1 cellular context compared by ENCODE assay signal in genomic region chr20:43514062-43514971, GRCh38.
TF ChIP-seq lines count a peak whose summit lies in the region.

No MANE protein-coding gene starts in this region.

TF ChIP-seq in SK-N-SH, 30 proteins besides CTCF, POLR2A, EP300 and RAD21 (continued from another document):
- TF ChIP-seq IRF3 (IDR thresholded peaks at IDR 0.05; ENCODE audit: low read depth, low read length) (no peak), GATA2 (CRISPR knock-in tag; IDR thresholded peaks at IDR 0.05) (no peak), FOXM1 (IDR thresholded peaks at IDR 0.05; ENCODE audit: low read depth) (no peak), POLR2AphosphoS5 (IDR thresholded peaks at IDR 0.05; ENCODE audit: low read depth, low read length) (peak; percentile 22; the same call in 1 of the 2 replicates), NFIC (IDR thresholded peaks at IDR 0.05; ENCODE audit: borderline replicate concordance) (no peak), TAF1 (IDR thresholded peaks at IDR 0.05; ENCODE audit: borderline replicate concordance, low read depth, low read length) (no peak), ZBTB33 (IDR thresholded peaks at IDR 0.05; ENCODE audit: borderline replicate concordance, low read depth) (no peak), ELF1 (IDR thresholded peaks at IDR 0.05) (peak; percentile 45; the same call in 1 of the 2 replicates), MAX (IDR thresholded peaks at IDR 0.05; ENCODE audit: low read depth) (peak; percentile 56; the same call in 1 of the 2 replicates), NRF1 (IDR thresholded peaks at IDR 0.05; ENCODE audit: low read depth, low read length) (no peak), RXRA (IDR thresholded peaks at IDR 0.05; ENCODE audit: borderline replicate concordance, low read depth) (no peak), USF2 (IDR thresholded peaks at IDR 0.05; ENCODE audit: borderline replicate concordance, low read depth, low read length) (no peak), FOSL2 (IDR thresholded peaks at IDR 0.05; ENCODE audit: borderline replicate concordance, low read depth) (no peak), REST (IDR thresholded peaks at IDR 0.05; ENCODE audit: low read depth, low read length) (no peak), FOXJ3 (CRISPR knock-in tag; IDR thresholded peaks at IDR 0.05) (no peak)
